ENCODE assay signal across 11 cellular contexts in the genomic region with DNA sequence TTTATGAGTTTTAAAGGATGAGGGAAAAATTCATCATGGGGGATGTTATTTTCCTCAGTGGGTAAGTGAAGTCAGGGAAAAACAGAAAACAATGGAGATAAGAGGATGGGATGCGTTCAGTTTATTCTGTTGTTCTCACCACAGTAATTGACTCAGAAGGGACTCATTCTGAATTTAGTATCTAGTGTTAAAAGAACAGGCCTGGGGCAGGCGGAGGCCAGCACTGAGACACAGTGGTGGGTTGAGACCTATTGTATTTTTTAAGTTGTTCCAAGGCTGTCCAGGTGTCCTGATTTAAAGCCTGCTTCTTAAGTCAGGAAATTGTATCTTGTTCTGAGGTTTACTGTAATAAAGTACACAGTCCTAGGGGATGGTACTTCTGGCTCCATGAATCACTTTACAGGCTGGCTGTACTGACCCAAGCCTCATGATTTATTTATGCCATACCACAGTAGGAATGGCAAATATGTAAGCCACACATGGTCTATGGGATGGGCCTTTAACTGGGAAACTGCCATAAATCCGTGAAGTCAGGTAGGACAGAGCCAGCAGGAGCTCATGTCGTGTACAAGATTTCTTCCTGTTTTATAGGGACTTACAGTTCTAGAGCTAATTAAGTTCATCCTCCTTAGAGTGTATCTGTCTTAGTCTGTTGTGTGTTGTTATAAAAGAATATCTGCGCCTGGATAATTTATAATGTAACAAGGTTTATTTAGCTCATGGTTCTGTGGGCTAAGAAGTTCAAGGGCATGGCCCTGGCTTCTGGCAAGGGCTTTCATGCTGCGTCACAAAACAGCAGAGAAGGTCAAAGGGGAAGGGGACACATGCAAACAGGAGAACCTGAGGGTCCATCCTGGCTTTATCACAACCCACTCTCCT.
DNase-seq lines count a peak whose midpoint lies in the region; TF ChIP-seq lines count a peak whose summit lies in the region.
"Had no signal": no experiment of that assay in that cellular context is flagged by ENCODE, and none has a peak within 500 bp of the region (broad histone marks: within the 10 kb centered on the region; RNA-seq: fewer than 3 reads in every experiment).

No MANE protein-coding gene starts in this region.

- H3K4me3 Mint-ChIP-seq in H9 = no peak overlapping the region

- peak overlapping the region in 1 of 2 donors; percentile 4 for H3K9ac ChIP-seq in mucosa of rectum (ENCODE audit: low read depth in 1 of 2, low read length in 2 of 2)
- H3K9ac ChIP-seq in H9 (ENCODE audit: extremely low read depth, insufficient read length, low read length) = no peak overlapping the region

- no peaks in the 10 kb centered on the region for H3K36me3 ChIP-seq in mucosa of rectum (ENCODE audit: control insufficient read depth in 2 of 2, insufficient read depth in 2 of 2, low read length in 2 of 2)
- no peaks in the 10 kb centered on the region; the same call in 1 of the 2 replicates for H3K36me3 ChIP-seq in BE2C
- H3K36me3 ChIP-seq: Peyer's patch had no signal

- H3K18ac ChIP-seq in H9 (ENCODE audit: insufficient read length, low read depth, low read length) = no peak overlapping the region

- H3T11ph ChIP-seq in H9 (ENCODE audit: low read length) = no peak overlapping the region

- no peak overlapping the region for H2BK15ac ChIP-seq in H9 (ENCODE audit: low read depth, low read length)

- H3K4me3 ChIP-seq in epithelial cell of esophagus (ENCODE audit: low read length) = no peak overlapping the region
- H3K4me3 ChIP-seq in mucosa of rectum (ENCODE audit: low read length in 2 of 2) = no peak overlapping the region
- H3K4me3 ChIP-seq in BE2C (ENCODE audit: low read depth, low read length) = no peak overlapping the region
- H3K4me3 ChIP-seq: Peyer's patch had no signal

- no peaks in the 10 kb centered on the region for H4K20me1 ChIP-seq in H9 (ENCODE audit: control insufficient read depth, insufficient read depth, insufficient read length)

- H2AK5ac ChIP-seq in H9 (ENCODE audit: insufficient read length, low read length) = no peak overlapping the region

- H3K4ac ChIP-seq in H9 (ENCODE audit: low read depth, low read length) = no peak overlapping the region

- no peak overlapping the region for H2BK12ac ChIP-seq in H9 (ENCODE audit: insufficient read length, low read depth, low read length)

- H4K8ac ChIP-seq in H9 (replicated peaks; ENCODE audit: insufficient read length, low read depth, low read length) = no peak overlapping the region

- H3K36me3 Mint-ChIP-seq in H9 (ENCODE audit: insufficient read depth in 1 of 3, low read depth in 3 of 3) = no peaks in the 10 kb centered on the region

- no peak overlapping the region for H2BK120ac ChIP-seq in H9 (ENCODE audit: low read depth, low read length, poor library complexity, severe bottlenecking)

- no peaks in the 10 kb centered on the region for H3K27me3 Mint-ChIP-seq in H9 (ENCODE audit: low read depth)

- peak overlapping the region in 1 of 3 experiments; percentile 32; a peak in 1 of 7 replicates for H3K27ac Mint-ChIP-seq in H9

- peaks cover 11 to 22% of the 10 kb centered on the region in 2 donors for H3K4me1 ChIP-seq in mucosa of rectum (ENCODE audit: control insufficient read depth in 2 of 2, insufficient read depth in 2 of 2, low read length in 2 of 2)
- H3K4me1 ChIP-seq in BE2C = no peaks in the 10 kb centered on the region
- no peaks in the 10 kb centered on the region for H3K4me1 ChIP-seq in H9 (ENCODE audit: insufficient read depth, low read length)
- H3K4me1 ChIP-seq: Peyer's patch had no signal

- no peaks in the 10 kb centered on the region for H3K27me3 ChIP-seq in mucosa of rectum (ENCODE audit: control insufficient read depth in 2 of 2, insufficient read depth in 2 of 2, low read length in 2 of 2)
- no peaks in the 10 kb centered on the region for H3K27me3 ChIP-seq in BE2C
- H3K27me3 ChIP-seq in H9 (ENCODE audit: insufficient read depth, low read length) = no peaks in the 10 kb centered on the region
- H3K27me3 ChIP-seq: Peyer's patch had no signal

- H2AFZ ChIP-seq in H9 (ENCODE audit: low read length) = no peak overlapping the region

- peak overlapping the region; percentile 76 to 78 for H3K27ac ChIP-seq in mucosa of rectum (ENCODE audit: low read depth in 2 of 2, low read length in 2 of 2)
- no peak overlapping the region for H3K27ac ChIP-seq in H9 (ENCODE audit: insufficient read length, low read depth, low read length)
- H3K27ac ChIP-seq: Peyer's patch had no signal

- H3K4me2 ChIP-seq in H9 (ENCODE audit: insufficient read depth, insufficient read length, low read length) = no peak overlapping the region

- H3K14ac ChIP-seq in H9 (ENCODE audit: insufficient read depth, low read length) = no peak overlapping the region

- TF ChIP-seq CTCF in epithelial cell of esophagus (IDR thresholded peaks at IDR 0.05; ENCODE audit: insufficient read depth, low read depth, low read length, missing control alignments) (no peak), BE2C (IDR thresholded peaks at IDR 0.05; ENCODE audit: low read depth, low read length) (no peak), H9 (conservative IDR thresholded peaks at IDR 0.05) (no peak)

- no peaks in the 10 kb centered on the region for H3K9me3 ChIP-seq in mucosa of rectum (ENCODE audit: control insufficient read depth in 2 of 2, low read length in 2 of 2)
- H3K9me3 ChIP-seq in BE2C = no peaks in the 10 kb centered on the region; the same call in 1 of the 2 replicates
- no peaks in the 10 kb centered on the region for H3K9me3 ChIP-seq in H9 (ENCODE audit: control insufficient read depth, low read depth, low read length)
- H3K9me3 ChIP-seq: Peyer's patch had no signal

- H3K9me3 Mint-ChIP-seq in H9 = no peaks in the 10 kb centered on the region

- H3K23me2 ChIP-seq in H9 (ENCODE audit: insufficient read length, low read depth, low read length, poor library complexity, severe bottlenecking) = no peaks in the 10 kb centered on the region

- DNase-seq in AG08395 (ENCODE audit: low spot score) (peak; percentile 84), LoVo (ENCODE audit: low spot score) (peak; percentile 82), epithelial cell of esophagus (ENCODE audit: low read depth) (peak; percentile 45), BE2C (no peak), NOMO-1 treated with DMSO at 0.1 percent for 48 hours (lab: John Stamatoyannopoulos, UW; ENCODE audit: unreplicated experiment) (no peak), midbrain (lab: John Stamatoyannopoulos, UW) (no peak), H9 (no peak)
- DNase-seq: activated CD8-positive, alpha-beta memory T cell treated with anti-CD3 and anti-CD28 coated beads for 24 hours; Kasumi-1; Peyer's patch had no signal

- H2BK5ac ChIP-seq in H9 (ENCODE audit: insufficient read length, low read length) = no peak overlapping the region

- no CpG with 5 or more reads among the region's 6 CpGs for WGBS in H9 (ENCODE audit: extremely low coverage, insufficient read length, low lambda C conversion rate)

- H3K79me2 ChIP-seq in H9 (ENCODE audit: insufficient read depth, low read length) = no peaks in the 10 kb centered on the region

- H3K56ac ChIP-seq in H9 (ENCODE audit: insufficient read length, low read depth, low read length) = no peak overlapping the region

- no peaks in the 10 kb centered on the region for H3K79me1 ChIP-seq in H9 (ENCODE audit: insufficient read depth, low read depth, low read length, poor library complexity, severe bottlenecking)

- H3K4me1 Mint-ChIP-seq in H9 = peaks cover 5% of the 10 kb centered on the region in 2 experiments; a peak in 3 of 4 replicates

- no peak overlapping the region for H3K23ac ChIP-seq in H9 (ENCODE audit: insufficient read length, low read depth, low read length)

- no peak overlapping the region for H4K91ac ChIP-seq in H9 (ENCODE audit: insufficient read length, low read depth, low read length)

- no peak overlapping the region for H2BK20ac ChIP-seq in H9 (ENCODE audit: low read depth, low read length, poor library complexity, severe bottlenecking)

- no peak overlapping the region for H4K5ac ChIP-seq in H9 (ENCODE audit: insufficient read length, low read depth, low read length)

Comparison
In these comparisons a context has a peak if more than half of its experiments do, and no peak if none do; other contexts are left out.
1. DNase-seq: peak in AG08395 (single experiment), LoVo (single experiment) and epithelial cell of esophagus (single experiment); none in BE2C (single experiment), NOMO-1 treated with DMSO at 0.1 percent for 48 hours (single experiment), midbrain (single experiment) and H9 (single experiment).